In genomic region chr16:87538594-87538993, GRCh38 we compare ENCODE assay signal across 15 cellular contexts. TPM values are rescaled to one million over a fixed set of nuclear protein-coding genes. Genes with fewer than 3 reads are reported as not detected.
DNase-seq lines count a peak whose midpoint lies in the region; ATAC-seq and TF ChIP-seq lines count a peak whose summit lies in the region.
"Had no signal": no experiment of that assay in that cellular context is flagged by ENCODE, and none has a peak within 500 bp of the region (broad histone marks: within the 10 kb centered on the region; RNA-seq: fewer than 3 reads in every experiment).

No MANE protein-coding gene starts in this region.

- H3K27ac ChIP-seq in testis = no peak overlapping the region
- H3K27ac ChIP-seq: foreskin keratinocyte had no signal

- WGBS in testis, 2 donors = 83 to 92% methylated on average over 11 of the region's 11 CpGs

- peaks cover 4% of the 10 kb centered on the region for H3K4me1 Mint-ChIP-seq in activated CD4-positive, alpha-beta T cell treated with anti-CD3 and anti-CD28 coated beads, Interleukin-2, amount 10 ng/mL, durations not matched to agents 24 days and 14 days
- H3K4me1 Mint-ChIP-seq in activated naive CD8-positive, alpha-beta T cell treated with anti-CD3 and anti-CD28 coated beads for 36 hours = peaks cover 5% of the 10 kb centered on the region
- H3K4me1 Mint-ChIP-seq in stimulated activated naive CD8-positive, alpha-beta T cell treated with anti-CD3 and anti-CD28 coated beads, Interleukin-15, amount 100 ng/mL, for 72 hours = peaks cover 3% of the 10 kb centered on the region
- H3K4me1 Mint-ChIP-seq in glutamatergic neuron (ENCODE audit: low read depth, unreplicated experiment) = peaks cover 9% of the 10 kb centered on the region

- TF ChIP-seq CTCF in fibroblast of the aortic adventitia (IDR thresholded peaks at IDR 0.05; ENCODE audit: insufficient read depth, low read length) = no peak
- TF ChIP-seq CTCF in glutamatergic neuron (IDR thresholded peaks at IDR 0.05; ENCODE audit: partially characterized antibody, unreplicated experiment) = no peak
- no peak for TF ChIP-seq CTCF in testis (IDR thresholded peaks at IDR 0.05)

- no peak overlapping the region for H3K4me3 Mint-ChIP-seq in activated CD4-positive, alpha-beta T cell treated with anti-CD3 and anti-CD28 coated beads, Interleukin-2, amount 10 ng/mL, durations not matched to agents 24 days and 14 days
- no peak overlapping the region for H3K4me3 Mint-ChIP-seq in activated naive CD8-positive, alpha-beta T cell treated with anti-CD3 and anti-CD28 coated beads for 36 hours
- peak overlapping the region in 1 of 2 donors; percentile 63 for H3K4me3 Mint-ChIP-seq in stimulated activated naive CD8-positive, alpha-beta T cell treated with anti-CD3 and anti-CD28 coated beads, Interleukin-15, amount 100 ng/mL, for 72 hours
- no peak overlapping the region for H3K4me3 Mint-ChIP-seq in glutamatergic neuron (ENCODE audit: unreplicated experiment)
- H3K4me3 Mint-ChIP-seq: dendritic cell treated with granulocyte-macrophage colony-stimulating factor and Interleukin-4, amounts not matched to agents 40 ng/mL and 50 ng/mL, for 4 days had no signal

- peaks cover 2% of the 10 kb centered on the region for H3K36me3 Mint-ChIP-seq in activated CD4-positive, alpha-beta T cell treated with anti-CD3 and anti-CD28 coated beads, Interleukin-2, amount 10 ng/mL, durations not matched to agents 24 days and 14 days (ENCODE audit: low read depth)
- no peaks in the 10 kb centered on the region for H3K36me3 Mint-ChIP-seq in activated naive CD8-positive, alpha-beta T cell treated with anti-CD3 and anti-CD28 coated beads for 36 hours
- H3K36me3 Mint-ChIP-seq in glutamatergic neuron (ENCODE audit: unreplicated experiment) = peaks cover 5% of the 10 kb centered on the region
- H3K36me3 Mint-ChIP-seq: activated naive CD4-positive, alpha-beta T cell treated with anti-CD3 and anti-CD28 coated beads, Interleukin-2, amount 50 U/mL, for 72 hours had no signal

- no peaks in the 10 kb centered on the region for H3K36me3 ChIP-seq in testis (ENCODE audit: low read depth, missing control alignments)

- no peak for DNase-seq in activated CD4-positive, alpha-beta T cell treated with anti-CD3 and anti-CD28 coated beads, Interleukin-2, amount 10 ng/mL, durations not matched to agents 24 days and 14 days
- no peak for DNase-seq in activated CD4-positive, alpha-beta T cell treated with anti-CD3 and anti-CD28 coated beads, Interleukin-2, amount 50 U/mL, for 1 hour
- peak; percentile 32 for DNase-seq in activated naive CD8-positive, alpha-beta T cell treated with anti-CD3 and anti-CD28 coated beads for 36 hours
- DNase-seq in fibroblast of the aortic adventitia (ENCODE audit: low read depth) (peak; percentile 88), glutamatergic neuron (no peak), testis (no peak), NCI-H510A treated with DMSO at 0.1 percent for 48 hours (lab: John Stamatoyannopoulos, UW) (no peak)
- DNase-seq in stimulated activated naive CD8-positive, alpha-beta T cell treated with anti-CD3 and anti-CD28 coated beads, Interleukin-15, amount 100 ng/mL, for 72 hours = peak in 1 of 2 donors; percentile 30
- DNase-seq: activated CD8-positive, alpha-beta memory T cell treated with anti-CD3 and anti-CD28 coated beads for 24 hours; foreskin keratinocyte; mucosa of descending colon; SHP77 treated with DMSO at 0.1 percent for 48 hours; T1000 had no signal

- no peak overlapping the region for H3K4me3 ChIP-seq in fibroblast of the aortic adventitia (ENCODE audit: low read depth, low read length)
- no peak overlapping the region for H3K4me3 ChIP-seq in testis
- H3K4me3 ChIP-seq: mucosa of descending colon had no signal

- peak overlapping the region; percentile 61 for H3K27ac Mint-ChIP-seq in activated CD4-positive, alpha-beta T cell treated with anti-CD3 and anti-CD28 coated beads, Interleukin-2, amount 10 ng/mL, durations not matched to agents 24 days and 14 days
- H3K27ac Mint-ChIP-seq in activated naive CD8-positive, alpha-beta T cell treated with anti-CD3 and anti-CD28 coated beads for 36 hours = no peak overlapping the region
- peak overlapping the region in 1 of 2 donors; percentile 88 for H3K27ac Mint-ChIP-seq in stimulated activated naive CD8-positive, alpha-beta T cell treated with anti-CD3 and anti-CD28 coated beads, Interleukin-15, amount 100 ng/mL, for 72 hours
- no peak overlapping the region for H3K27ac Mint-ChIP-seq in glutamatergic neuron (ENCODE audit: unreplicated experiment)
- H3K27ac Mint-ChIP-seq: activated naive CD4-positive, alpha-beta T cell treated with anti-CD3 and anti-CD28 coated beads, Interleukin-2, amount 50 U/mL, for 72 hours; dendritic cell treated with granulocyte-macrophage colony-stimulating factor and Interleukin-4, amounts not matched to agents 40 ng/mL and 50 ng/mL, for 4 days had no signal

- no peaks in the 10 kb centered on the region for H3K9me3 ChIP-seq in testis
- H3K9me3 ChIP-seq: mucosa of descending colon had no signal

- ATAC-seq in stimulated activated naive CD8-positive, alpha-beta T cell treated with anti-CD3 and anti-CD28 coated beads, Interleukin-15, amount 100 ng/mL, for 72 hours = peak; percentile 70
- ATAC-seq: foreskin keratinocyte, mucosa of descending colon had no signal

- H3K27me3 ChIP-seq in testis = no peaks in the 10 kb centered on the region

- no peaks in the 10 kb centered on the region for H3K4me1 ChIP-seq in testis
- H3K4me1 ChIP-seq: foreskin keratinocyte had no signal

- peaks cover 20% of the 10 kb centered on the region for H3K9me3 Mint-ChIP-seq in activated CD4-positive, alpha-beta T cell treated with anti-CD3 and anti-CD28 coated beads, Interleukin-2, amount 10 ng/mL, durations not matched to agents 24 days and 14 days
- peaks cover 4% of the 10 kb centered on the region for H3K9me3 Mint-ChIP-seq in activated naive CD8-positive, alpha-beta T cell treated with anti-CD3 and anti-CD28 coated beads for 36 hours
- H3K9me3 Mint-ChIP-seq in stimulated activated naive CD8-positive, alpha-beta T cell treated with anti-CD3 and anti-CD28 coated beads, Interleukin-15, amount 100 ng/mL, for 72 hours = peaks cover 0 to 14% of the 10 kb centered on the region in 2 donors
- H3K9me3 Mint-ChIP-seq in glutamatergic neuron (ENCODE audit: unreplicated experiment) = peaks cover 5% of the 10 kb centered on the region

- TF ChIP-seq POLR2A in testis (IDR thresholded peaks at IDR 0.05) = no peak

- H3K27me3 Mint-ChIP-seq in activated CD4-positive, alpha-beta T cell treated with anti-CD3 and anti-CD28 coated beads, Interleukin-2, amount 10 ng/mL, durations not matched to agents 24 days and 14 days = peaks cover 5% of the 10 kb centered on the region
- peaks cover 51% of the 10 kb centered on the region for H3K27me3 Mint-ChIP-seq in activated naive CD8-positive, alpha-beta T cell treated with anti-CD3 and anti-CD28 coated beads for 36 hours
- H3K27me3 Mint-ChIP-seq in stimulated activated naive CD8-positive, alpha-beta T cell treated with anti-CD3 and anti-CD28 coated beads, Interleukin-15, amount 100 ng/mL, for 72 hours = peaks cover 38% of the 10 kb centered on the region
- H3K27me3 Mint-ChIP-seq in glutamatergic neuron (ENCODE audit: unreplicated experiment) = peaks cover 2% of the 10 kb centered on the region

- intact Hi-C loops in activated CD4-positive, alpha-beta T cell treated with anti-CD3 and anti-CD28 coated beads, Interleukin-2, amount 10 ng/mL, durations not matched to agents 24 days and 14 days (cut with micrococcal nuclease) = no loop called here
- intact Hi-C loops in testis (cut with DNase I; ENCODE audit: low total_unique reads) = no loop called here

RNA-seq across cellular contexts. Expression of gene ZCCHC14, which starts 45.8 kb away (rescaled TPM):
- 11.6 and 12.0 TPM in 2 replicates for total RNA-seq in activated CD4-positive, alpha-beta T cell treated with anti-CD3 and anti-CD28 coated beads, Interleukin-2, amount 10 ng/mL, durations not matched to agents 24 days and 14 days
- total RNA-seq in activated naive CD8-positive, alpha-beta T cell treated with anti-CD3 and anti-CD28 coated beads for 36 hours = 1 to 10 TPM; 5.5 to 5.7 TPM
- total RNA-seq in fibroblast of the aortic adventitia (ENCODE audit: low replicate concordance) = 17.1 and 24.5 TPM in 2 replicates
- total RNA-seq in glutamatergic neuron (ENCODE audit: unreplicated experiment) = 29.2 TPM
- total RNA-seq in testis = 10 to 100 TPM; 82.3 to 94.0 TPM
- polyA plus RNA-seq in testis (ENCODE audit: insufficient read depth, low read depth, low replicate concordance) = 130 TPM

Comparison
In these comparisons a context has a peak if more than half of its experiments do, and no peak if none do; other contexts are left out.
1. DNase-seq: peak in activated naive CD8-positive, alpha-beta T cell treated with anti-CD3 and anti-CD28 coated beads for 36 hours (single experiment) and fibroblast of the aortic adventitia (single experiment); none in activated CD4-positive, alpha-beta T cell treated with anti-CD3 and anti-CD28 coated beads, Interleukin-2, amount 10 ng/mL, durations not matched to agents 24 days and 14 days (single experiment), activated CD4-positive, alpha-beta T cell treated with anti-CD3 and anti-CD28 coated beads, Interleukin-2, amount 50 U/mL, for 1 hour (single experiment), glutamatergic neuron (single experiment), testis (single experiment) and NCI-H510A treated with DMSO at 0.1 percent for 48 hours (single experiment).